ENCODE assay signal across 26 cellular contexts in the genomic region with DNA sequence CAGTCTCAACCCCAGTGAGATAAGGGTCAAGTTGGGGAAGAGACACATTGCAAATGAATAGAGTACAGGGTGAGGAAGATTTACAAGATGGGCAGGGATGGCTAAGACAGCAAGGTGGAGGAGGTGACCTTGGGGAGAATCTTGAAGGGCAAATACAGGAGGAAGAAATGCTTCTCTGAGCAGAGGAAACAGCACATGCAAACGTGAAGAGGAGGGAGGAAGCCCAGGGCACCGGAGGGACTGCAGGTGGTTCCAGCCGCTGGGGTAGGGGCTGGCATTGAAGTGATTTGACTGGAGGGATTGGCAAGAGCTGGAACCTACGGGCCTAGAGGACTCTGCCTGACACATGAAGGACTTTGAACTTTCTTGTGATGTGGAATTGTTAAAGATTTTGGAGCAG.
"Had no signal": no experiment of that assay in that cellular context is flagged by ENCODE, and none has a peak within 500 bp of the region (broad histone marks: within the 10 kb centered on the region; RNA-seq: fewer than 3 reads in every experiment).

No MANE protein-coding gene starts in this region.

- H3K36me3 ChIP-seq: breast epithelium, Peyer's patch, SJCRH30 had no signal

- H3K4me2 ChIP-seq: SK-N-SH had no signal

- H3K9me3 ChIP-seq: breast epithelium, Peyer's patch, SJCRH30, SK-N-SH had no signal

- H3K36me3 Mint-ChIP-seq: activated CD4-positive, alpha-beta memory T cell treated with anti-CD3 and anti-CD28 coated beads for 36 hours; activated naive CD8-positive, alpha-beta T cell treated with anti-CD3 and anti-CD28 coated beads for 36 hours had no signal

- H3K27me3 ChIP-seq: breast epithelium, Peyer's patch, SJCRH30 had no signal

- H3K9me2 ChIP-seq: SK-N-SH had no signal

- H3K4me1 ChIP-seq: breast epithelium, Peyer's patch had no signal

- H3K27ac ChIP-seq: breast epithelium, Peyer's patch, RWPE1, SJCRH30, VCaP had no signal

- H3K4me3 ChIP-seq: breast epithelium, Peyer's patch, SJCRH30 had no signal

- H3K27ac Mint-ChIP-seq: activated CD4-positive, alpha-beta memory T cell treated with anti-CD3 and anti-CD28 coated beads for 36 hours; activated CD4-positive, alpha-beta T cell treated with anti-CD3 and anti-CD28 coated beads, Interleukin-2, amount 10 ng/mL, durations not matched to agents 7 days and 5 days; activated naive CD4-positive, alpha-beta T cell treated with anti-CD3 and anti-CD28 coated beads, Interleukin-2, amount 10 ng/mL, durations not matched to agents 7 days and 5 days; activated naive CD8-positive, alpha-beta T cell treated with anti-CD3 and anti-CD28 coated beads for 36 hours had no signal

- DNase-seq: activated CD4-positive, alpha-beta memory T cell treated with anti-CD3 and anti-CD28 coated beads for 36 hours; activated CD4-positive, alpha-beta T cell treated with anti-CD3 and anti-CD28 coated beads, Interleukin-2, amount 10 ng/mL, durations not matched to agents 7 days and 5 days; activated CD4-positive, CD25-positive, alpha-beta regulatory T cell; activated CD8-positive, alpha-beta memory T cell treated with anti-CD3 and anti-CD28 coated beads for 24 hours; activated gamma-delta T cell treated with Interleukin-2 at 50 U/mL for 16 hours; activated naive CD4-positive, alpha-beta T cell treated with anti-CD3 and anti-CD28 coated beads, Interleukin-2, amount 10 ng/mL, durations not matched to agents 7 days and 5 days; activated naive CD8-positive, alpha-beta T cell treated with anti-CD3 and anti-CD28 coated beads for 36 hours; activated T-cell treated with anti-CD3 and anti-CD28 coated beads, Interleukin-2, amount 50 U/mL, for 4 hours; caudate nucleus; MV-4-11; NCI-H1092 treated with DMSO at 0.1 percent for 48 hours; NCI-H1436; NCI-H1694 treated with DMSO at 0.1 percent for 48 hours; NCI-H2029 treated with DMSO at 0.1 percent for 48 hours; NCI-H345; NCI-H510A; NCI-H526 treated with DMSO at 0.1 percent for 48 hours; NCI-H82; Peyer's patch; Right ventricle myocardium superior; SJCRH30; SK-N-SH; T-helper 1 cell had no signal

- ATAC-seq: activated T-cell treated with anti-CD3 and anti-CD28 coated beads, Interleukin-2, amount 50 U/mL, for 4 hours had no signal

- H3K4me3 Mint-ChIP-seq: activated CD4-positive, alpha-beta memory T cell treated with anti-CD3 and anti-CD28 coated beads for 36 hours; activated CD4-positive, alpha-beta T cell treated with anti-CD3 and anti-CD28 coated beads, Interleukin-2, amount 10 ng/mL, durations not matched to agents 7 days and 5 days; activated naive CD4-positive, alpha-beta T cell treated with anti-CD3 and anti-CD28 coated beads, Interleukin-2, amount 10 ng/mL, durations not matched to agents 7 days and 5 days; activated naive CD8-positive, alpha-beta T cell treated with anti-CD3 and anti-CD28 coated beads for 36 hours; activated T-cell treated with anti-CD3 and anti-CD28 coated beads, Interleukin-2, amount 50 U/mL, for 4 hours had no signal

- H3K9me3 Mint-ChIP-seq: activated CD4-positive, alpha-beta memory T cell treated with anti-CD3 and anti-CD28 coated beads for 36 hours; activated CD4-positive, alpha-beta T cell treated with anti-CD3 and anti-CD28 coated beads, Interleukin-2, amount 10 ng/mL, durations not matched to agents 7 days and 5 days; activated naive CD4-positive, alpha-beta T cell treated with anti-CD3 and anti-CD28 coated beads, Interleukin-2, amount 10 ng/mL, durations not matched to agents 7 days and 5 days; activated naive CD8-positive, alpha-beta T cell treated with anti-CD3 and anti-CD28 coated beads for 36 hours; activated T-cell treated with anti-CD3 and anti-CD28 coated beads, Interleukin-2, amount 50 U/mL, for 4 hours had no signal

- H3K9ac ChIP-seq: SK-N-SH had no signal
